In the genomic region with DNA sequence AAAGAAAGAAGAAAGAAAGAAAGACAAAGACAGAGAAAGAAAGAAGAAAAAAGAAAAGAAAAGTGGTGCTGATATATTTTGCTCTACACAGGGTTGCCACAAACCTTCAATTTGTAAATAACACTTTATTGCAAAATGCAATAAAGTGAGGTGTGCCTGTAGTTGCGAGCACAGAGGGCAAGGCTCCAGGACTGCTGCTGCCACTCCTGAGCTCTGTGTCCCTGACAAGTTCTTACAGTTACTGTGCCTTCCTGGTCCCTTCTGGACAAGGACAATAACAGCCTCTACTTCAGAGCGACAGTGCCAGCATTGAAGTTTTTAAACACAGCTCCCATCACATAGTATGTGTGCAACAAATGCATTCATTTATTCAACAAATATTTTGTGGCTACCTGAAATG, we compare ENCODE assay signal across 13 cellular contexts.
DNase-seq lines count a peak whose midpoint lies in the region; ATAC-seq and TF ChIP-seq lines count a peak whose summit lies in the region.
"Had no signal": no experiment of that assay in that cellular context is flagged by ENCODE, and none has a peak within 500 bp of the region (broad histone marks: within the 10 kb centered on the region; RNA-seq: fewer than 3 reads in every experiment).

No MANE protein-coding gene starts in this region.

- H3K9me2 ChIP-seq in neural cell (ENCODE audit: insufficient read depth, low read length) (no peaks in the 10 kb centered on the region), PC-9 (ENCODE audit: insufficient read depth) (no peaks in the 10 kb centered on the region; the same call in 1 of the 2 replicates)

- H3K9me3 Mint-ChIP-seq in activated naive CD4-positive, alpha-beta T cell treated with anti-CD3 and anti-CD28 coated beads, Interleukin-2, amount 10 ng/mL, durations not matched to agents 7 days and 5 days = no peaks in the 10 kb centered on the region
- H3K9me3 Mint-ChIP-seq: CD8-positive, alpha-beta T cell had no signal

- H3K27me3 ChIP-seq in neural cell (ENCODE audit: insufficient read depth, low read depth, low read length) (no peaks in the 10 kb centered on the region), PC-9 (ENCODE audit: insufficient read depth, low read depth) (no peaks in the 10 kb centered on the region)
- H3K27me3 ChIP-seq: BLaER1 had no signal

- no peaks in the 10 kb centered on the region for H3K36me3 Mint-ChIP-seq in activated naive CD4-positive, alpha-beta T cell treated with anti-CD3 and anti-CD28 coated beads, Interleukin-2, amount 10 ng/mL, durations not matched to agents 7 days and 5 days
- H3K36me3 Mint-ChIP-seq: CD8-positive, alpha-beta T cell had no signal

- peak overlapping the region; percentile 45 for H3K27ac Mint-ChIP-seq in activated naive CD4-positive, alpha-beta T cell treated with anti-CD3 and anti-CD28 coated beads, Interleukin-2, amount 10 ng/mL, durations not matched to agents 7 days and 5 days
- H3K27ac Mint-ChIP-seq: CD8-positive, alpha-beta T cell had no signal

- TF ChIP-seq CTCF in neural cell (IDR thresholded peaks at IDR 0.05; ENCODE audit: poor library complexity, severe bottlenecking) = no peak
- no peak for TF ChIP-seq CTCF in PC-9 (conservative IDR thresholded peaks at IDR 0.05)

- peak; percentile 93 for ATAC-seq in left colon
- ATAC-seq: CD8-positive, alpha-beta T cell had no signal

- no peak for TF ChIP-seq EP300 in neural cell (conservative IDR thresholded peaks at IDR 0.05; ENCODE audit: poor library complexity, severe bottlenecking)

- H2AFZ ChIP-seq in neural cell (ENCODE audit: low read depth, low read length) (no peak overlapping the region), PC-9 (no peak overlapping the region)
- H2AFZ ChIP-seq: GM23248 had no signal

- H3K27ac ChIP-seq in neural cell (ENCODE audit: low read length) (peak overlapping the region; percentile 85), PC-9 (no peak overlapping the region)
- H3K27ac ChIP-seq: BLaER1, GM23248 had no signal

- BruUV-seq in PC-9 (replicated peaks; lab: Mats Ljungman, UMichigan) = no TSS peak

- POLR2A ChIA-PET in PC-9 (lab: Charles Lee; ENCODE audit: unreplicated experiment) = no interaction called here

- H3K9ac ChIP-seq in neural cell (ENCODE audit: low read length) = no peak overlapping the region
- H3K9ac ChIP-seq: BLaER1, GM23248 had no signal

- no peaks in the 10 kb centered on the region for H3K4me1 ChIP-seq in PC-9 (replicated peaks; ENCODE audit: insufficient read depth)
- H3K4me1 ChIP-seq: HAP-1 had no signal

- CTCF ChIA-PET in activated naive CD4-positive, alpha-beta T cell treated with anti-CD3 and anti-CD28 coated beads, Interleukin-2, amount 10 ng/mL, durations not matched to agents 7 days and 5 days (lab: Charles Lee) = no interaction called here
- CTCF ChIA-PET in PC-9 (lab: Charles Lee) = no interaction called here

- H4K20me1 ChIP-seq in neural cell (ENCODE audit: insufficient read depth) = no peaks in the 10 kb centered on the region
- H4K20me1 ChIP-seq in PC-9 (ENCODE audit: insufficient read depth) = no peaks in the 10 kb centered on the region
- H4K20me1 ChIP-seq: BLaER1 had no signal

- H3K4me2 ChIP-seq in neural cell (ENCODE audit: low read length) (no peak overlapping the region), PC-9 (no peak overlapping the region)
- H3K4me2 ChIP-seq: BLaER1 had no signal

- H3K36me3 ChIP-seq in neural cell (ENCODE audit: insufficient read depth, low read length) (no peaks in the 10 kb centered on the region), PC-9 (ENCODE audit: low read depth) (no peaks in the 10 kb centered on the region)
- H3K36me3 ChIP-seq: BLaER1, HAP-1 had no signal

- peaks cover 9% of the 10 kb centered on the region for H3K27me3 Mint-ChIP-seq in activated naive CD4-positive, alpha-beta T cell treated with anti-CD3 and anti-CD28 coated beads, Interleukin-2, amount 10 ng/mL, durations not matched to agents 7 days and 5 days

- no peak overlapping the region for H3K4me3 ChIP-seq in neural cell (ENCODE audit: low read length)
- H3K4me3 ChIP-seq in PC-9 = no peak overlapping the region
- H3K4me3 ChIP-seq: BLaER1, GM23248, HAP-1 had no signal

- no peaks in the 10 kb centered on the region for H3K9me3 ChIP-seq in neural cell (ENCODE audit: low read length)
- H3K9me3 ChIP-seq in PC-9 (ENCODE audit: insufficient read depth, low read depth) = 0 out of 2 replicates have a peak, but pooled peaks cover 3% of the 10 kb centered on the region
- H3K9me3 ChIP-seq: HAP-1 had no signal

- H3K79me2 ChIP-seq in neural cell (replicated peaks; ENCODE audit: insufficient read depth, low read length) (no peaks in the 10 kb centered on the region), PC-9 (ENCODE audit: low read depth) (no peaks in the 10 kb centered on the region)

- H3F3A ChIP-seq in neural cell (ENCODE audit: insufficient read depth, low read length, poor library complexity, severe bottlenecking) = no peaks in the 10 kb centered on the region
- H3F3A ChIP-seq in PC-9 (ENCODE audit: insufficient read depth, low read depth) = no peaks in the 10 kb centered on the region

- H3K4me3 Mint-ChIP-seq in activated naive CD4-positive, alpha-beta T cell treated with anti-CD3 and anti-CD28 coated beads, Interleukin-2, amount 10 ng/mL, durations not matched to agents 7 days and 5 days = no peak overlapping the region
- H3K4me3 Mint-ChIP-seq: CD8-positive, alpha-beta T cell had no signal

- TF ChIP-seq RAD21 in neural cell (conservative IDR thresholded peaks at IDR 0.05) = no peak

- DNase-seq in activated naive CD4-positive, alpha-beta T cell treated with anti-CD3 and anti-CD28 coated beads, Interleukin-2, amount 10 ng/mL, durations not matched to agents 7 days and 5 days = no peak
- DNase-seq in activated naive CD4-positive, alpha-beta T cell (lab: John Stamatoyannopoulos, UW) = no peak
- DNase-seq in left colon = peak; percentile 72 to 88
- DNase-seq in DMS114 treated with DMSO at 0.1 percent for 48 hours (lab: John Stamatoyannopoulos, UW; ENCODE audit: unreplicated experiment) = no peak
- DNase-seq in PC-9 = no peak
- no peak for DNase-seq in COR-L47 (lab: John Stamatoyannopoulos, UW)
- DNase-seq: 8988T; CD8-positive, alpha-beta T cell; DMS 273 treated with DMSO at 0.1 percent for 48 hours had no signal

- H3K4me1 Mint-ChIP-seq in activated naive CD4-positive, alpha-beta T cell treated with anti-CD3 and anti-CD28 coated beads, Interleukin-2, amount 10 ng/mL, durations not matched to agents 7 days and 5 days = no peaks in the 10 kb centered on the region

- intact Hi-C loops in left colon (cut with DNase I, micrococcal nuclease) (no loop called here), PC-9 (cut with micrococcal nuclease; ENCODE audit: unreplicated experiment) (no loop called here)

TF ChIP-seq in neural cell, 6 proteins besides CTCF, POLR2A, EP300 and RAD21:
- TF ChIP-seq MXI1 (conservative IDR thresholded peaks at IDR 0.05; ENCODE audit: poor library complexity, severe bottlenecking) = no peak
- TF ChIP-seq, protein P1, sequence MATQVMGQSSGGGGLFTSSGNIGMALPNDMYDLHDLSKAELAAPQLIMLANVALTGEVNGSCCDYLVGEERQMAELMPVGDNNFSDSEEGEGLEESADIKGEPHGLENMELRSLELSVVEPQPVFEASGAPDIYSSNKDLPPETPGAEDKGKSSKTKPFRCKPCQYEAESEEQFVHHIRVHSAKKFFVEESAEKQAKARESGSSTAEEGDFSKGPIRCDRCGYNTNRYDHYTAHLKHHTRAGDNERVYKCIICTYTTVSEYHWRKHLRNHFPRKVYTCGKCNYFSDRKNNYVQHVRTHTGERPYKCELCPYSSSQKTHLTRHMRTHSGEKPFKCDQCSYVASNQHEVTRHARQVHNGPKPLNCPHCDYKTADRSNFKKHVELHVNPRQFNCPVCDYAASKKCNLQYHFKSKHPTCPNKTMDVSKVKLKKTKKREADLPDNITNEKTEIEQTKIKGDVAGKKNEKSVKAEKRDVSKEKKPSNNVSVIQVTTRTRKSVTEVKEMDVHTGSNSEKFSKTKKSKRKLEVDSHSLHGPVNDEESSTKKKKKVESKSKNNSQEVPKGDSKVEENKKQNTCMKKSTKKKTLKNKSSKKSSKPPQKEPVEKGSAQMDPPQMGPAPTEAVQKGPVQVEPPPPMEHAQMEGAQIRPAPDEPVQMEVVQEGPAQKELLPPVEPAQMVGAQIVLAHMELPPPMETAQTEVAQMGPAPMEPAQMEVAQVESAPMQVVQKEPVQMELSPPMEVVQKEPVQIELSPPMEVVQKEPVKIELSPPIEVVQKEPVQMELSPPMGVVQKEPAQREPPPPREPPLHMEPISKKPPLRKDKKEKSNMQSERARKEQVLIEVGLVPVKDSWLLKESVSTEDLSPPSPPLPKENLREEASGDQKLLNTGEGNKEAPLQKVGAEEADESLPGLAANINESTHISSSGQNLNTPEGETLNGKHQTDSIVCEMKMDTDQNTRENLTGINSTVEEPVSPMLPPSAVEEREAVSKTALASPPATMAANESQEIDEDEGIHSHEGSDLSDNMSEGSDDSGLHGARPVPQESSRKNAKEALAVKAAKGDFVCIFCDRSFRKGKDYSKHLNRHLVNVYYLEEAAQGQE (IDR thresholded peaks at IDR 0.05; ENCODE audit: borderline replicate concordance) = no peak
- TF ChIP-seq TAF1 (IDR thresholded peaks at IDR 0.05; ENCODE audit: low read depth) = no peak
- TF ChIP-seq EZH2 (IDR thresholded peaks at IDR 0.05; ENCODE audit: borderline replicate concordance, insufficient read depth, low read length, poor library complexity, severe bottlenecking) = no peak

Comparison
In these comparisons a context has a peak if more than half of its experiments do, and no peak if none do; other contexts are left out.
1. DNase-seq: peak in left colon (2 of 2); none in activated naive CD4-positive, alpha-beta T cell treated with anti-CD3 and anti-CD28 coated beads, Interleukin-2, amount 10 ng/mL, durations not matched to agents 7 days and 5 days (single experiment), activated naive CD4-positive, alpha-beta T cell (0 of 4), DMS114 treated with DMSO at 0.1 percent for 48 hours (single experiment), PC-9 (0 of 2) and COR-L47 (single experiment).